ENCODE assay signal across 13 cellular contexts in genomic region chr6:2843138-2843740, GRCh38. TPM values are rescaled to one million over a fixed set of nuclear protein-coding genes. Genes with fewer than 3 reads are reported as not detected.
A peak's percentile ranks its signal among the peaks of the same experiment; 100 is the strongest.
DNase-seq lines count a peak whose midpoint lies in the region; ATAC-seq and TF ChIP-seq lines count a peak whose summit lies in the region.
"Had no signal": no experiment of that assay in that cellular context is flagged by ENCODE, and none has a peak within 500 bp of the region (broad histone marks: within the 10 kb centered on the region; RNA-seq: fewer than 3 reads in every experiment).

No MANE protein-coding gene starts in this region.

- no peak for TF ChIP-seq RAD21 in IMR-90 (IDR thresholded peaks at IDR 0.05; ENCODE audit: low read length)

- TF ChIP-seq POLR2A in IMR-90 (IDR thresholded peaks at IDR 0.05; ENCODE audit: low read depth, low read length) = no peak

- CTCF ChIA-PET in CD4-positive, alpha-beta memory T cell (lab: Charles Lee; ENCODE audit: partially characterized antibody) = interaction anchor here (3.7 to 11.3 kb wide), 7 partner anchors 14 to 146 kb away, joined by 22 to 223 read pairs (median 83); no protein-coding TSS in a partner anchor
- CTCF ChIA-PET in IMR-90 (lab: Yijun Ruan, JAX) = interaction anchor here (1.1 kb wide), 1 partner anchor 89 kb away, joined by 3 read pairs; no protein-coding TSS in a partner anchor

- H4K8ac ChIP-seq in IMR-90 (ENCODE audit: low read depth in 2 of 2, low read length in 2 of 2) (no peak overlapping the region), neuronal stem cell (ENCODE audit: low read depth, low read length) (no peak overlapping the region)

- no peaks in the 10 kb centered on the region for H4K20me1 ChIP-seq in IMR-90 (ENCODE audit: insufficient read depth, low read length)

- H3K56ac ChIP-seq in IMR-90 (ENCODE audit: extremely low read depth, insufficient read depth, low read length) = no peak overlapping the region

- H2BK12ac ChIP-seq in neuronal stem cell (ENCODE audit: low read length) = no peak overlapping the region

- no peak for DNase-seq in CD4-positive, alpha-beta memory T cell
- no peak for DNase-seq in IMR-90
- peak; percentile 28 for DNase-seq in colonic mucosa
- no peak for DNase-seq in neuronal stem cell (ENCODE audit: low spot score)
- no peak for DNase-seq in glomerular visceral epithelial cell (ENCODE audit: extremely low spot score)
- DNase-seq: activated CD8-positive, alpha-beta T cell treated with anti-CD3 and anti-CD28 coated beads for 36 hours; stimulated activated CD4-positive, alpha-beta T cell treated with anti-CD3 and anti-CD28 coated beads, Interleukin-4, amount 100 ng/mL, for 1 hour; substantia nigra had no signal

- no peaks in the 10 kb centered on the region for H3K27me3 ChIP-seq in CD4-positive, alpha-beta memory T cell (ENCODE audit: insufficient read depth, low read length)
- H3K27me3 ChIP-seq in IMR-90 (ENCODE audit: control insufficient read depth, insufficient read depth, low read length) = no peaks in the 10 kb centered on the region
- no peaks in the 10 kb centered on the region for H3K27me3 ChIP-seq in colonic mucosa
- no peaks in the 10 kb centered on the region for H3K27me3 ChIP-seq in neuronal stem cell (ENCODE audit: control insufficient read depth in 3 of 3, insufficient read depth in 3 of 3, low read depth in 1 of 3, low read length in 3 of 3)
- H3K27me3 ChIP-seq: hepatocyte had no signal

- H4K5ac ChIP-seq in IMR-90 (ENCODE audit: low read depth, low read length) = no peak overlapping the region

- in situ Hi-C loops in IMR-90 (cut with MboI; ENCODE audit: low sequenced_read_pairs) = loop anchor here (5.0 to 10.0 kb wide), 3 partner anchors 51 to 212 kb away; no protein-coding TSS in a partner anchor

- H2AFZ ChIP-seq in IMR-90 (replicated peaks; ENCODE audit: low read length, poor library complexity) = no peak overlapping the region
- H2AFZ ChIP-seq in neuronal stem cell (ENCODE audit: low read length) = no peak overlapping the region
- H2AFZ ChIP-seq: hepatocyte had no signal

- peaks cover 14 to 22% of the 10 kb centered on the region in 2 experiments for H3K79me1 ChIP-seq in IMR-90 (ENCODE audit: low read depth in 1 of 2, low read length in 2 of 2)
- no peaks in the 10 kb centered on the region for H3K79me1 ChIP-seq in neuronal stem cell (ENCODE audit: low read depth, low read length)

- H3K36me3 Mint-ChIP-seq in CD4-positive, alpha-beta memory T cell = peaks cover 7 to 22% of the 10 kb centered on the region in 2 donors

- H3K4me2 ChIP-seq in IMR-90 (ENCODE audit: low read depth, low read length) (no peak overlapping the region), neuronal stem cell (ENCODE audit: insufficient read depth, low read length, poor library complexity, severe bottlenecking) (no peak overlapping the region)
- H3K4me2 ChIP-seq: hepatocyte had no signal

- no peak overlapping the region for H2BK120ac ChIP-seq in IMR-90 (ENCODE audit: low read depth, low read length)
- no peak overlapping the region for H2BK120ac ChIP-seq in neuronal stem cell (ENCODE audit: low read depth, low read length)

- H2BK5ac ChIP-seq in IMR-90 (ENCODE audit: low read depth, low read length, poor library complexity, severe bottlenecking) (no peak overlapping the region), neuronal stem cell (ENCODE audit: low read length) (no peak overlapping the region)

- H3K4me3 Mint-ChIP-seq in CD4-positive, alpha-beta memory T cell = peak overlapping the region in 3 of 8 donors; percentile 39 to 94 (median 89)

- H3K9me1 ChIP-seq in IMR-90 (ENCODE audit: insufficient read depth, low read length) = peaks cover 18% of the 10 kb centered on the region

- no TSS peak for BruUV-seq in IMR-90 (replicated peaks; lab: Mats Ljungman, UMichigan)

- peaks cover 43 to 72% (median 57%) of the 10 kb centered on the region in 4 donors for H3K4me1 Mint-ChIP-seq in CD4-positive, alpha-beta memory T cell

- H3K9me3 ChIP-seq in CD4-positive, alpha-beta memory T cell (ENCODE audit: control insufficient read depth in 1 of 2, low read length in 2 of 2) = no peaks in the 10 kb centered on the region
- H3K9me3 ChIP-seq in IMR-90 (ENCODE audit: control insufficient read depth, insufficient read depth, low read length) = no peaks in the 10 kb centered on the region
- no peaks in the 10 kb centered on the region for H3K9me3 ChIP-seq in colonic mucosa
- H3K9me3 ChIP-seq in neuronal stem cell (replicated peaks in 1 of 2; ENCODE audit: control insufficient read depth in 2 of 2, insufficient read depth in 1 of 2, low read depth in 1 of 2, low read length in 2 of 2) = no peaks in the 10 kb centered on the region

- peaks cover 2% of the 10 kb centered on the region for H3K36me3 ChIP-seq in CD4-positive, alpha-beta memory T cell (ENCODE audit: insufficient read depth, low read length)
- H3K36me3 ChIP-seq in IMR-90 (ENCODE audit: control insufficient read depth, insufficient read depth, low read length) (no peaks in the 10 kb centered on the region), colonic mucosa (no peaks in the 10 kb centered on the region), neuronal stem cell (replicated peaks in 1 of 2; ENCODE audit: control insufficient read depth in 2 of 2, insufficient read depth in 2 of 2, low read length in 2 of 2) (no peaks in the 10 kb centered on the region)

- dilution Hi-C loops in IMR-90 (cut with HindIII; ENCODE audit: low sequenced_read_pairs, unreplicated experiment) = no loop called here

- H3K27ac Mint-ChIP-seq in CD4-positive, alpha-beta memory T cell = peak overlapping the region; percentile 9 to 93 (median 67)

- H2AK9ac ChIP-seq in IMR-90 (replicated peaks; ENCODE audit: low read depth, low read length, poor library complexity) = no peak overlapping the region

- peaks cover 0 to under 1% (median 0%) of the 10 kb centered on the region in 8 donors for H3K9me3 Mint-ChIP-seq in CD4-positive, alpha-beta memory T cell
- H3K9me3 Mint-ChIP-seq: activated CD8-positive, alpha-beta T cell treated with anti-CD3 and anti-CD28 coated beads for 36 hours had no signal

- H3K4ac ChIP-seq in IMR-90 (ENCODE audit: low read depth, low read length) = no peak overlapping the region
- no peak overlapping the region for H3K4ac ChIP-seq in neuronal stem cell (ENCODE audit: low read length)

- H4K91ac ChIP-seq in IMR-90 (ENCODE audit: insufficient read depth, low read depth, low read length) = no peak overlapping the region; the same call in 1 of the 2 replicates
- no peak overlapping the region for H4K91ac ChIP-seq in neuronal stem cell (ENCODE audit: low read depth, low read length, poor library complexity)

- no peak overlapping the region for H3K18ac ChIP-seq in IMR-90 (ENCODE audit: low read depth, low read length)
- no peak overlapping the region for H3K18ac ChIP-seq in neuronal stem cell (ENCODE audit: low read length)

- no peak overlapping the region for H3K23ac ChIP-seq in IMR-90 (ENCODE audit: low read depth, low read length)
- H3K23ac ChIP-seq in neuronal stem cell (ENCODE audit: low read depth, low read length, poor library complexity) = no peak overlapping the region

- H3K14ac ChIP-seq in IMR-90 (replicated peaks; ENCODE audit: low read depth, low read length) (no peak overlapping the region), neuronal stem cell (ENCODE audit: low read length) (no peak overlapping the region)

- TF ChIP-seq CTCF in IMR-90 (conservative IDR thresholded peaks at IDR 0.05; ENCODE audit: low read depth, low read length) (no peak), colonic mucosa (IDR thresholded peaks at IDR 0.05) (no peak)

- no peak for ATAC-seq in IMR-90 (ENCODE audit: low read depth)
- no peak for ATAC-seq in GM18868 (IDR thresholded peaks at IDR 0.05; ENCODE audit: unreplicated experiment)
- no peak for ATAC-seq in GM18858 (IDR thresholded peaks at IDR 0.05; ENCODE audit: unreplicated experiment)
- ATAC-seq: activated CD8-positive, alpha-beta T cell treated with anti-CD3 and anti-CD28 coated beads for 36 hours; GM12878; HCT116 had no signal

- POLR2A ChIA-PET in CD4-positive, alpha-beta memory T cell (lab: Charles Lee; ENCODE audit: partially characterized antibody) = interaction anchor here (0.8 to 4.9 kb wide), 5 partner anchors 14 to 146 kb away, joined by 3 to 75 read pairs (median 46); partner anchors contain the start of gene WRNIP1
- POLR2A ChIA-PET in IMR-90 (lab: Charles Lee; ENCODE audit: unreplicated experiment) = no interaction called here

- no peak overlapping the region for H3K27ac ChIP-seq in CD4-positive, alpha-beta memory T cell (ENCODE audit: low read depth, low read length)
- H3K27ac ChIP-seq in IMR-90 (ENCODE audit: insufficient read depth, low read length) (no peak overlapping the region), colonic mucosa (no peak overlapping the region), neuronal stem cell (replicated peaks; ENCODE audit: low read length) (no peak overlapping the region)
- H3K27ac ChIP-seq: hepatocyte had no signal

- no peak overlapping the region for H3K9ac ChIP-seq in IMR-90 (ENCODE audit: low read depth, low read length)
- no peak overlapping the region for H3K9ac ChIP-seq in colonic mucosa (ENCODE audit: low read depth in 2 of 2, low read length in 2 of 2)
- no peak overlapping the region for H3K9ac ChIP-seq in neuronal stem cell (ENCODE audit: low read depth, low read length, poor library complexity)

- intact Hi-C loops in CD4-positive, alpha-beta memory T cell (cut with micrococcal nuclease) = no loop called here
- intact Hi-C loops in IMR-90 (cut with micrococcal nuclease) = loop anchor here (5.0 kb wide), 1 partner anchor 106 kb away; no protein-coding TSS in a partner anchor
- intact Hi-C loops in colonic mucosa (cut with DNase I) = loop anchor here (5.0 kb wide), 1 partner anchor 51 kb away; no protein-coding TSS in a partner anchor

- no peaks in the 10 kb centered on the region for H3K27me3 Mint-ChIP-seq in CD4-positive, alpha-beta memory T cell
- H3K27me3 Mint-ChIP-seq: activated CD8-positive, alpha-beta T cell treated with anti-CD3 and anti-CD28 coated beads for 36 hours had no signal

- no peak overlapping the region for H3K4me3 ChIP-seq in CD4-positive, alpha-beta memory T cell (ENCODE audit: low read length in 2 of 2)
- H3K4me3 ChIP-seq in IMR-90 (ENCODE audit: insufficient read depth, low read depth, low read length) = no peak overlapping the region
- no peak overlapping the region for H3K4me3 ChIP-seq in colonic mucosa
- no peak overlapping the region for H3K4me3 ChIP-seq in neuronal stem cell (ENCODE audit: low read length in 2 of 2)
- H3K4me3 ChIP-seq: GM12878, hepatocyte had no signal

- H2AK5ac ChIP-seq in IMR-90 (ENCODE audit: low read depth, low read length) (peak overlapping the region; percentile 38; the same call in 1 of the 2 replicates), neuronal stem cell (ENCODE audit: low read depth, low read length) (peak overlapping the region; percentile 80)

- 0 out of 3 replicates have a peak overlapping the region, but pooled peaks have one; percentile 1 for H2BK15ac ChIP-seq in IMR-90 (ENCODE audit: low read depth, low read length)
- no peak overlapping the region for H2BK15ac ChIP-seq in neuronal stem cell (ENCODE audit: low read length)

- WGBS in IMR-90 (ENCODE audit: extremely low coverage in 2 of 2, insufficient read length in 1 of 2), 2 experiments = 65% methylated on average over 2 of the region's 2 CpGs; no CpG with 5 or more reads in 1 of the 2 experiments
- no CpG with 5 or more reads among the region's 2 CpGs for WGBS in neuronal stem cell (ENCODE audit: extremely low coverage in 2 of 2, insufficient read length in 2 of 2, insufficient replicate concordance in 1 of 2), 2 donors

- H2BK20ac ChIP-seq in IMR-90 (ENCODE audit: low read depth, low read length) = no peak overlapping the region

- peaks cover 58% of the 10 kb centered on the region for H3K4me1 ChIP-seq in CD4-positive, alpha-beta memory T cell (ENCODE audit: insufficient read depth, low read length)
- H3K4me1 ChIP-seq in IMR-90 (ENCODE audit: control insufficient read depth, insufficient read depth, low read length) (peaks cover 25% of the 10 kb centered on the region), colonic mucosa (no peaks in the 10 kb centered on the region), neuronal stem cell (ENCODE audit: control insufficient read depth in 2 of 2, insufficient read depth in 1 of 2, low read depth in 1 of 2, low read length in 2 of 2) (peaks cover 10 to 16% of the 10 kb centered on the region in 2 donors)

RNA-seq across cellular contexts. Expression of gene SERPINB1, which starts 1.6 kb away (rescaled TPM):
- 10 to 100 TPM; 56.7 to 58.0 TPM for total RNA-seq in CD4-positive, alpha-beta memory T cell
- 100 to 1,000 TPM; 126 to 159 TPM for polyA plus RNA-seq in CD4-positive, alpha-beta memory T cell
- total RNA-seq in IMR-90 (2012; rRNA removed) (6.1 TPM in 2 replicates), colonic mucosa (100 to 1,000 TPM; 135 to 173 TPM)
- polyA plus RNA-seq in IMR-90 (2012; rRNA removed) = 7.0 and 9.1 TPM in 2 replicates
- 2.8 and 2.9 TPM in 2 replicates for polyA plus RNA-seq in IMR-90 (2012; cell fraction: cytosol; rRNA removed)
- 1.4 and 6.8 TPM in 2 replicates for polyA plus RNA-seq in IMR-90 (2012; cell fraction: nucleus; rRNA removed; ENCODE audit: low replicate concordance)
- polyA plus RNA-seq in neuronal stem cell (2013, experiment 1 of 2) = 13.3 TPM
- polyA plus RNA-seq in neuronal stem cell (2013, experiment 2 of 2) = 14.7 TPM

RNA-seq across cellular contexts. Expression of gene SERPINB9, which starts 59.9 kb away (rescaled TPM):
- 10 to 100 TPM; 83.2 to 88.5 TPM for total RNA-seq in CD4-positive, alpha-beta memory T cell
- polyA plus RNA-seq in CD4-positive, alpha-beta memory T cell = 10 to 100 TPM; 20.4 to 41.0 TPM
- total RNA-seq in IMR-90 (2012; rRNA removed) (2.3 and 2.5 TPM in 2 replicates), colonic mucosa (1 to 10 TPM; 5.5 to 6.5 TPM)
- polyA plus RNA-seq in IMR-90 (2012; rRNA removed) = 2.2 and 2.3 TPM in 2 replicates
- 1.1 and 1.5 TPM in 2 replicates for polyA plus RNA-seq in IMR-90 (2012; cell fraction: cytosol; rRNA removed)
- 1.1 and 3.5 TPM in 2 replicates for polyA plus RNA-seq in IMR-90 (2012; cell fraction: nucleus; rRNA removed; ENCODE audit: low replicate concordance)
- 0.96 TPM for polyA plus RNA-seq in neuronal stem cell (2013, experiment 1 of 2)
- 1.1 TPM for polyA plus RNA-seq in neuronal stem cell (2013, experiment 2 of 2)

Comparison
In these comparisons a context has a peak if more than half of its experiments do, and no peak if none do; other contexts are left out.
1. RNA of gene SERPINB9, which starts 59.9 kb away (total RNA-seq): 83.2 to 88.5 TPM in CD4-positive, alpha-beta memory T cell; 5.5 to 6.5 TPM in colonic mucosa and 2.3 to 2.5 TPM in IMR-90; every median in the first group is over 10 times any median in the second.